Comparison of ENCODE assay signal across 18 cellular contexts in genomic region chr3:12766541-12766940, GRCh38. TPM values are rescaled to one million over a fixed set of nuclear protein-coding genes. Genes with fewer than 3 reads are reported as not detected.
"Had no signal": no experiment of that assay in that cellular context is flagged by ENCODE, and none has a peak within 500 bp of the region (broad histone marks: within the 10 kb centered on the region; RNA-seq: fewer than 3 reads in every experiment).

No MANE protein-coding gene starts in this region.

- DNase-seq: activated CD4-positive, alpha-beta T cell treated with anti-CD3 and anti-CD28 coated beads for 36 hours; activated CD4-positive, alpha-beta T cell treated with anti-CD3 and anti-CD28 coated beads, Interleukin-2, amount 50 U/mL, for 48 hours; activated gamma-delta T cell treated with Interleukin-2 at 50 U/mL for 16 hours; activated T-cell treated with anti-CD3 and anti-CD28 coated beads for 4 hours; amniotic stem cell; endodermal cell; foreskin fibroblast; left ventricle myocardium superior; mucosa of descending colon; naive thymus-derived CD8-positive, alpha-beta T cell; ovary; stimulated activated naive CD4-positive, alpha-beta T cell treated with Interleukin-2 at 50 U/mL for 16 hours; thyroid gland had no signal

- H3K36me3 ChIP-seq: ovary, thyroid gland had no signal

- H3K4me1 ChIP-seq: thyroid gland had no signal

- H3K4me3 ChIP-seq: mucosa of descending colon, ovary, thyroid gland had no signal

- FAIRE-seq: colon had no signal

- H3K27ac ChIP-seq: epithelial cell of prostate, ovary, thyroid gland had no signal

- H3K9me3 ChIP-seq: mucosa of descending colon, ovary, thyroid gland had no signal

- H3K27me3 ChIP-seq: ovary, thyroid gland had no signal

- ATAC-seq: activated CD4-positive, alpha-beta T cell treated with anti-CD3 and anti-CD28 coated beads for 36 hours; left ventricle myocardium superior; mucosa of descending colon; naive thymus-derived CD8-positive, alpha-beta T cell; WTC11 had no signal

RNA-seq across cellular contexts. Expression of gene TMEM40, which starts 7.5 kb away (rescaled TPM):
- total RNA-seq: activated CD4-positive, alpha-beta T cell treated with anti-CD3 and anti-CD28 coated beads for 36 hours; activated T-helper 1 cell treated with anti-CD3 and anti-CD28 coated beads, Interleukin-12 subunit alpha, Interleukin-12 subunit beta, Interleukin-2, Interleukin-4 antibody, amounts not matched to agents 30 ng/mL and 10 ng/mL and 1 ng/mL, durations not matched to agents 14 hours and 24 hours and 36 hours; endodermal cell; mucosa of descending colon; naive thymus-derived CD8-positive, alpha-beta T cell; subcutaneous adipose tissue; thyroid gland had no signal
- polyA plus RNA-seq: naive thymus-derived CD8-positive, alpha-beta T cell had no signal
